ENCODE assay signal across 18 cellular contexts in genomic region chr10:58350619-58351323, GRCh38. TPM values are rescaled to one million over a fixed set of nuclear protein-coding genes. Genes with fewer than 3 reads are reported as not detected.
DNase-seq lines count a peak whose midpoint lies in the region; ATAC-seq, FAIRE-seq and TF ChIP-seq lines count a peak whose summit lies in the region.
"Had no signal": no experiment of that assay in that cellular context is flagged by ENCODE, and none has a peak within 500 bp of the region (broad histone marks: within the 10 kb centered on the region; RNA-seq: fewer than 3 reads in every experiment).

No MANE protein-coding gene starts in this region.

- FAIRE-seq in GM19239 (lab: Jason Lieb, UNC) = peak; percentile 18
- FAIRE-seq: H1 had no signal

- H3K9me3 Mint-ChIP-seq in dendritic cell treated with granulocyte-macrophage colony-stimulating factor and Interleukin-4, amounts not matched to agents 40 ng/mL and 50 ng/mL, for 4 days = no peaks in the 10 kb centered on the region
- H3K9me3 Mint-ChIP-seq: activated CD4-positive, alpha-beta T cell treated with anti-CD3 and anti-CD28 coated beads, Interleukin-2, amount 10 ng/mL, durations not matched to agents 24 days and 14 days; activated naive CD4-positive, alpha-beta T cell treated with anti-CD3 and anti-CD28 coated beads, Interleukin-2, amount 50 U/mL, for 24 hours; brain; nephron had no signal

- H3K27me3 Mint-ChIP-seq in dendritic cell treated with granulocyte-macrophage colony-stimulating factor and Interleukin-4, amounts not matched to agents 40 ng/mL and 50 ng/mL, for 4 days = no peaks in the 10 kb centered on the region
- H3K27me3 Mint-ChIP-seq: activated CD4-positive, alpha-beta T cell treated with anti-CD3 and anti-CD28 coated beads, Interleukin-2, amount 10 ng/mL, durations not matched to agents 24 days and 14 days; activated naive CD4-positive, alpha-beta T cell treated with anti-CD3 and anti-CD28 coated beads, Interleukin-2, amount 50 U/mL, for 24 hours; brain; CD4-positive, CD25-positive, alpha-beta regulatory T cell had no signal

- H3K27ac ChIP-seq in psoas muscle = peak overlapping the region; percentile 74
- H3K27ac ChIP-seq: SJCRH30 had no signal

- no peaks in the 10 kb centered on the region for H3K27me3 ChIP-seq in psoas muscle (ENCODE audit: insufficient read depth in 3 of 3, low read length in 2 of 3)
- H3K27me3 ChIP-seq: SJCRH30 had no signal

- no peak overlapping the region for H3K4me3 ChIP-seq in psoas muscle
- H3K4me3 ChIP-seq: SJCRH30 had no signal

- H3K4me1 ChIP-seq in psoas muscle = peaks cover 83% of the 10 kb centered on the region

- DNase-seq in GM19239 (ENCODE audit: insufficient read length, low spot score) (no peak), NCI-H460 (ENCODE audit: extremely low read depth, low read depth) (peak; percentile 13), psoas muscle (no peak), KG1 (lab: John Stamatoyannopoulos, UW) (no peak), iPS-NIHi7 (ENCODE audit: extremely low spot score) (no peak)
- DNase-seq: activated CD4-positive, alpha-beta T cell treated with anti-CD3 and anti-CD28 coated beads, Interleukin-2, amount 10 ng/mL, durations not matched to agents 24 days and 14 days; activated T-cell treated with anti-CD3 and anti-CD28 coated beads for 4 hours; CD4-positive, CD25-positive, alpha-beta regulatory T cell; NCI-H2029 treated with DMSO at 0.1 percent for 48 hours; NCI-H82; SJCRH30; stimulated activated CD4-positive, alpha-beta T cell treated with anti-CD3 and anti-CD28 coated beads, Interleukin-15, amount 100 ng/mL, for 24 hours had no signal

- no peaks in the 10 kb centered on the region for H3K9me3 ChIP-seq in psoas muscle
- H3K9me3 ChIP-seq: SJCRH30 had no signal

- H3K4me3 Mint-ChIP-seq in dendritic cell treated with granulocyte-macrophage colony-stimulating factor and Interleukin-4, amounts not matched to agents 40 ng/mL and 50 ng/mL, for 4 days = no peak overlapping the region
- H3K4me3 Mint-ChIP-seq: activated CD4-positive, alpha-beta T cell treated with anti-CD3 and anti-CD28 coated beads, Interleukin-2, amount 10 ng/mL, durations not matched to agents 24 days and 14 days; activated naive CD4-positive, alpha-beta T cell treated with anti-CD3 and anti-CD28 coated beads, Interleukin-2, amount 50 U/mL, for 24 hours; CD4-positive, CD25-positive, alpha-beta regulatory T cell; nephron had no signal

- ATAC-seq in psoas muscle (peak in 2 of 4 donors; percentile 28 to 55), GM19035 (IDR thresholded peaks at IDR 0.05; ENCODE audit: unreplicated experiment) (no peak)

- H3K36me3 Mint-ChIP-seq in dendritic cell treated with granulocyte-macrophage colony-stimulating factor and Interleukin-4, amounts not matched to agents 40 ng/mL and 50 ng/mL, for 4 days (ENCODE audit: low read depth) = peaks cover 12% of the 10 kb centered on the region

- H3K27ac Mint-ChIP-seq in dendritic cell treated with granulocyte-macrophage colony-stimulating factor and Interleukin-4, amounts not matched to agents 40 ng/mL and 50 ng/mL, for 4 days = peak overlapping the region; percentile 72
- H3K27ac Mint-ChIP-seq: activated CD4-positive, alpha-beta T cell treated with anti-CD3 and anti-CD28 coated beads, Interleukin-2, amount 10 ng/mL, durations not matched to agents 24 days and 14 days; activated naive CD4-positive, alpha-beta T cell treated with anti-CD3 and anti-CD28 coated beads, Interleukin-2, amount 50 U/mL, for 24 hours; brain; CD4-positive, CD25-positive, alpha-beta regulatory T cell; nephron had no signal

- 49 to 65% (median 54%) methylated on average over 6 of the region's 6 CpGs for WGBS in psoas muscle, 3 donors

- H3K36me3 ChIP-seq in psoas muscle (ENCODE audit: insufficient read depth in 1 of 2, low read depth in 1 of 2) = no peaks in the 10 kb centered on the region
- H3K36me3 ChIP-seq: SJCRH30 had no signal

- intact Hi-C loops in dendritic cell treated with granulocyte-macrophage colony-stimulating factor and Interleukin-4, amounts not matched to agents 40 ng/mL and 50 ng/mL, for 4 days (cut with micrococcal nuclease) = no loop called here
- intact Hi-C loops in psoas muscle (cut with DNase I) = no loop called here

- H3K4me1 Mint-ChIP-seq in dendritic cell treated with granulocyte-macrophage colony-stimulating factor and Interleukin-4, amounts not matched to agents 40 ng/mL and 50 ng/mL, for 4 days (ENCODE audit: low read depth) = peaks cover 67% of the 10 kb centered on the region
- H3K4me1 Mint-ChIP-seq: nephron had no signal

- TF ChIP-seq CTCF in psoas muscle (IDR thresholded peaks at IDR 0.05) = no peak

RNA-seq across cellular contexts. Expression of gene UBE2D1, which starts 16.0 kb away (rescaled TPM):
- total RNA-seq in NCI-H460 (2014; rRNA removed; shearing (Covaris generic)) = 19.5 and 20.7 TPM in 2 replicates
- 22.7 and 24.2 TPM in 2 replicates for polyA plus RNA-seq in NCI-H460 (2014; cell fraction: nucleus; rRNA removed)
- 100 to 1,000 TPM in 1 of 4 donors, 10 to 100 TPM in 3; 36.6 to 115 (median 46.6) TPM for total RNA-seq in psoas muscle
- polyA plus RNA-seq in psoas muscle = 100 to 1,000 TPM in 2 of 3 donors, 10 to 100 TPM in 1; 23.8 to 120 (median 104) TPM

RNA-seq across cellular contexts. Expression of gene TFAM, which starts 34.4 kb away (rescaled TPM):
- total RNA-seq in NCI-H460 (2014; rRNA removed; shearing (Covaris generic)) = 69.6 and 89.6 TPM in 2 replicates
- polyA plus RNA-seq in NCI-H460 (2014; cell fraction: nucleus; rRNA removed) = 22.2 and 25.0 TPM in 2 replicates
- 10 to 100 TPM; 22.7 to 36.0 (median 30.2) TPM for total RNA-seq in psoas muscle
- 10 to 100 TPM; 10.0 to 24.4 (median 18.7) TPM for polyA plus RNA-seq in psoas muscle
